ENCODE assay signal across 1 cellular context in genomic region chr1:206635080-206635982, GRCh38.
TF ChIP-seq lines count a peak whose summit lies in the region.

DYRK3 (plus strand) TSS chr1:206635536; CDS start chr1:206635704, 168 bp downstream.

TF ChIP-seq in K562, 482 proteins besides CTCF, POLR2A, EP300 and RAD21 (continued from another document and continues in another):
- TF ChIP-seq, protein P1, sequence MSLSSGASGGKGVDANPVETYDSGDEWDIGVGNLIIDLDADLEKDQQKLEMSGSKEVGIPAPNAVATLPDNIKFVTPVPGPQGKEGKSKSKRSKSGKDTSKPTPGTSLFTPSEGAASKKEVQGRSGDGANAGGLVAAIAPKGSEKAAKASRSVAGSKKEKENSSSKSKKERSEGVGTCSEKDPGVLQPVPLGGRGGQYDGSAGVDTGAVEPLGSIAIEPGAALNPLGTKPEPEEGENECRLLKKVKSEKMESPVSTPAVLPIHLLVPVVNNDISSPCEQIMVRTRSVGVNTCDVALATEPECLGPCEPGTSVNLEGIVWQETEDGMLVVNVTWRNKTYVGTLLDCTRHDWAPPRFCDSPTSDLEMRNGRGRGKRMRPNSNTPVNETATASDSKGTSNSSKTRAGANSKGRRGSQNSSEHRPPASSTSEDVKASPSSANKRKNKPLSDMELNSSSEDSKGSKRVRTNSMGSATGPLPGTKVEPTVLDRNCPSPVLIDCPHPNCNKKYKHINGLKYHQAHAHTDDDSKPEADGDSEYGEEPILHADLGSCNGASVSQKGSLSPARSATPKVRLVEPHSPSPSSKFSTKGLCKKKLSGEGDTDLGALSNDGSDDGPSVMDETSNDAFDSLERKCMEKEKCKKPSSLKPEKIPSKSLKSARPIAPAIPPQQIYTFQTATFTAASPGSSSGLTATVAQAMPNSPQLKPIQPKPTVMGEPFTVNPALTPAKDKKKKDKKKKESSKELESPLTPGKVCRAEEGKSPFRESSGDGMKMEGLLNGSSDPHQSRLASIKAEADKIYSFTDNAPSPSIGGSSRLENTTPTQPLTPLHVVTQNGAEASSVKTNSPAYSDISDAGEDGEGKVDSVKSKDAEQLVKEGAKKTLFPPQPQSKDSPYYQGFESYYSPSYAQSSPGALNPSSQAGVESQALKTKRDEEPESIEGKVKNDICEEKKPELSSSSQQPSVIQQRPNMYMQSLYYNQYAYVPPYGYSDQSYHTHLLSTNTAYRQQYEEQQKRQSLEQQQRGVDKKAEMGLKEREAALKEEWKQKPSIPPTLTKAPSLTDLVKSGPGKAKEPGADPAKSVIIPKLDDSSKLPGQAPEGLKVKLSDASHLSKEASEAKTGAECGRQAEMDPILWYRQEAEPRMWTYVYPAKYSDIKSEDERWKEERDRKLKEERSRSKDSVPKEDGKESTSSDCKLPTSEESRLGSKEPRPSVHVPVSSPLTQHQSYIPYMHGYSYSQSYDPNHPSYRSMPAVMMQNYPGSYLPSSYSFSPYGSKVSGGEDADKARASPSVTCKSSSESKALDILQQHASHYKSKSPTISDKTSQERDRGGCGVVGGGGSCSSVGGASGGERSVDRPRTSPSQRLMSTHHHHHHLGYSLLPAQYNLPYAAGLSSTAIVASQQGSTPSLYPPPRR (CRISPR knock-in tag; IDR thresholded peaks at IDR 0.05; ENCODE audit: borderline replicate concordance), result peak; percentile 21; the same call in 1 of the 2 replicates
- TF ChIP-seq L3MBTL2 (IDR thresholded peaks at IDR 0.05) (peak; percentile 99), SMAD3 (CRISPR knock-in tag; conservative IDR thresholded peaks at IDR 0.05) (no peak), NUFIP1 (IDR thresholded peaks at IDR 0.05; ENCODE audit: partially characterized antibody) (no peak), SNIP1 (IDR thresholded peaks at IDR 0.05; ENCODE audit: low read depth) (no peak), HOXB6 (CRISPR knock-in tag; IDR thresholded peaks at IDR 0.05; ENCODE audit: borderline replicate concordance) (no peak), ZNF121 (CRISPR knock-in tag; conservative IDR thresholded peaks at IDR 0.05) (no peak), ZNF398 (CRISPR knock-in tag; IDR thresholded peaks at IDR 0.05) (no peak), CBX3 (IDR thresholded peaks at IDR 0.05; ENCODE audit: borderline replicate concordance in 1 of 2, low read length in 2 of 2) (peak in 1 of 2 experiments; percentile 95; a peak in 2 of 3 replicates), CCAR2 (IDR thresholded peaks at IDR 0.05; ENCODE audit: low read depth, low read length) (no peak), HMG20B (CRISPR knock-in tag; IDR thresholded peaks at IDR 0.05) (no peak), MAFF (IDR thresholded peaks at IDR 0.05; ENCODE audit: low read length) (no peak), SIX5 (IDR thresholded peaks at IDR 0.05; ENCODE audit: borderline replicate concordance in 1 of 2, insufficient read depth in 1 of 2, low read depth in 1 of 2, low read length in 2 of 2) (no peak), KDM1A (IDR thresholded peaks at IDR 0.05) (peak in 1 of 2 experiments; percentile 83; a peak in 2 of 4 replicates), ZNF592 (IDR thresholded peaks at IDR 0.05) (peak; percentile 91; the same call in 1 of the 2 replicates), ZNF449 (CRISPR knock-in tag; IDR thresholded peaks at IDR 0.05) (no peak), ZEB2 (IDR thresholded peaks at IDR 0.05) (peak; percentile 61; the same call in 1 of the 2 replicates), ZNF175 (CRISPR knock-in tag; IDR thresholded peaks at IDR 0.05; ENCODE audit: low read depth) (no peak; the same call in none of the 2 replicates), POU5F1 (IDR thresholded peaks at IDR 0.05; ENCODE audit: borderline replicate concordance, low read depth, low read length, partially characterized antibody) (no peak), CBFA2T3 (IDR thresholded peaks at IDR 0.05) (peak; percentile 25; the same call in 1 of the 2 replicates), COPS2 (conservative IDR thresholded peaks at IDR 0.05) (no peak), ZNF639 (CRISPR knock-in tag; conservative IDR thresholded peaks at IDR 0.05 in 1 of 2, IDR thresholded peaks at IDR 0.05 in 1 of 2) (peak in 1 of 2 experiments; percentile 78; a peak in 1 of 4 replicates), SMC3 (conservative IDR thresholded peaks at IDR 0.05; ENCODE audit: insufficient read depth, low read depth, low read length) (no peak), ZNF507 (tag; conservative IDR thresholded peaks at IDR 0.05) (no peak), EWSR1 (IDR thresholded peaks at IDR 0.05; ENCODE audit: borderline replicate concordance, low read depth, partially characterized antibody) (no peak), SMARCB1 (IDR thresholded peaks at IDR 0.05; ENCODE audit: insufficient read length, low read depth) (no peak), SIN3A (IDR thresholded peaks at IDR 0.05; ENCODE audit: borderline replicate concordance in 2 of 2, control insufficient read depth in 1 of 2, low read depth in 2 of 2, low read length in 2 of 2) (peak; percentile 91 to 95), E2F3 (CRISPR knock-in tag; IDR thresholded peaks at IDR 0.05) (peak; percentile 52; the same call in 1 of the 2 replicates), NFE2L1 (tag; IDR thresholded peaks at IDR 0.05; ENCODE audit: borderline replicate concordance, low read depth) (no peak)
- TF ChIP-seq, protein P2, sequence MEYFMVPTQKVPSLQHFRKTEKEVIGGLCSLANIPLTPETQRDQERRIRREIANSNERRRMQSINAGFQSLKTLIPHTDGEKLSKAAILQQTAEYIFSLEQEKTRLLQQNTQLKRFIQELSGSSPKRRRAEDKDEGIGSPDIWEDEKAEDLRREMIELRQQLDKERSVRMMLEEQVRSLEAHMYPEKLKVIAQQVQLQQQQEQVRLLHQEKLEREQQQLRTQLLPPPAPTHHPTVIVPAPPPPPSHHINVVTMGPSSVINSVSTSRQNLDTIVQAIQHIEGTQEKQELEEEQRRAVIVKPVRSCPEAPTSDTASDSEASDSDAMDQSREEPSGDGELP (CRISPR knock-in tag; IDR thresholded peaks at IDR 0.05; ENCODE audit: borderline replicate concordance), result peak; percentile 94
- TF ChIP-seq, protein P3, sequence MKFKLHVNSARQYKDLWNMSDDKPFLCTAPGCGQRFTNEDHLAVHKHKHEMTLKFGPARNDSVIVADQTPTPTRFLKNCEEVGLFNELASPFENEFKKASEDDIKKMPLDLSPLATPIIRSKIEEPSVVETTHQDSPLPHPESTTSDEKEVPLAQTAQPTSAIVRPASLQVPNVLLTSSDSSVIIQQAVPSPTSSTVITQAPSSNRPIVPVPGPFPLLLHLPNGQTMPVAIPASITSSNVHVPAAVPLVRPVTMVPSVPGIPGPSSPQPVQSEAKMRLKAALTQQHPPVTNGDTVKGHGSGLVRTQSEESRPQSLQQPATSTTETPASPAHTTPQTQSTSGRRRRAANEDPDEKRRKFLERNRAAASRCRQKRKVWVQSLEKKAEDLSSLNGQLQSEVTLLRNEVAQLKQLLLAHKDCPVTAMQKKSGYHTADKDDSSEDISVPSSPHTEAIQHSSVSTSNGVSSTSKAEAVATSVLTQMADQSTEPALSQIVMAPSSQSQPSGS (CRISPR knock-in tag; IDR thresholded peaks at IDR 0.05), result no peak
